Comparison of ENCODE assay signal across 8 cellular contexts in the genomic region with DNA sequence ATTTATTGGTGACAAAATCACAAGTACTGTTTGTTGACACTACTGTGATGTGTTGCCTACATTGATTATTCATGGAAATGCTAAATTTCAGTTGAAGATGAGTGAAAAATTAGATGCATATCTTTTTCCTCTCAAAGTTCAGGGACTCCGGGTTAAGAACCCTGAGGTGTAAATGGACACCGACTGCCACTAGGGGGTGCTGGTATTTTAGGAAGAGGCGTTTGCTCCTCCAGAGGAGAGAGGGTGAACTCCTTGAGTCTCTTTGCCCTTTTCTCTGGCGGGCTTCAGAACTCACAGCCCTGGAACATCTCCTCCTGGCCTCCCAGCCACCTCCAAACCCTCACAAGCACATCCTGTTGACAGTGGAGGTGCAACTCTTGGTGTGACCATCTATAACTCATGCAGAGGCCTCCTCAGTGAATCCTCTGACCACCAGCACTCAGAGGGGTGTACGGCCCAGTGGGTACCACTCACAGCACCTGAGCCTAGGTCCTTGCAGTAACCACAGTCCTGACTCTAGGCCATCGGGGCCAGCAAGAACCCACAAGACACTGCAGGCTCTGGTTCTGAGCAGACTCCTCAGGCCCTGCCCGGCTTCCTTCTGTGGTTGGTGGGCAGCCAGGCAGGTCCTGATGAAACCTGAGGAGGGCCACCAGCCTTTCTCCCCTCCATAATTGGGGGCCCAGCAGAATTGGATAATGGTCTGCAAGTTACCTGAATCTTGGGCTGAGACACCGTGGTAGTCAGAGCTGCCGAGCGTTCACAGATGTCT.
DNase-seq lines count a peak whose midpoint lies in the region; ATAC-seq and TF ChIP-seq lines count a peak whose summit lies in the region.

No MANE protein-coding gene starts in this region.

- no peaks in the 10 kb centered on the region for H3K27me3 Mint-ChIP-seq in effector memory CD8-positive, alpha-beta T cell

- H3K4me3 Mint-ChIP-seq in effector memory CD8-positive, alpha-beta T cell: no peak overlapping the region

- H3K9me3 Mint-ChIP-seq in effector memory CD8-positive, alpha-beta T cell: no peaks in the 10 kb centered on the region

- ATAC-seq in effector memory CD8-positive, alpha-beta T cell (replicated peaks): peak; percentile 82
- no peak for ATAC-seq in GM18505 (IDR thresholded peaks at IDR 0.05; ENCODE audit: unreplicated experiment)

- DNase-seq in NCI-H2107 (lab: John Stamatoyannopoulos, UW) (peak; percentile 2), NCI-H2107 treated with DMSO at 0.1 percent for 48 hours (lab: John Stamatoyannopoulos, UW; ENCODE audit: unreplicated experiment) (no peak), NCI-H345 treated with DMSO at 0.1 percent for 48 hours (lab: John Stamatoyannopoulos, UW; ENCODE audit: unreplicated experiment) (peak; percentile 2), middle frontal gyrus (ENCODE audit: extremely low spot score, low spot score) (peak; percentile 26)
- peak; percentile 76 to 82 for DNase-seq in activated CD4-positive, alpha-beta T cell treated with anti-CD3 and anti-CD28 coated beads, Interleukin-2, amount 50 U/mL, for 48 hours
- peak; percentile 65 to 72 (median 66) for DNase-seq in effector memory CD8-positive, alpha-beta T cell
- DNase-seq in stimulated activated CD8-positive, alpha-beta memory T cell treated with anti-CD3 and anti-CD28 coated beads, Interleukin-4, amount 100 ng/mL, for 48 hours: peak; percentile 83

- no peaks in the 10 kb centered on the region for H3K36me3 Mint-ChIP-seq in effector memory CD8-positive, alpha-beta T cell (ENCODE audit: insufficient read depth)

- H3K4me1 Mint-ChIP-seq in effector memory CD8-positive, alpha-beta T cell (ENCODE audit: low read depth in 2 of 2): peaks cover 3 to 10% of the 10 kb centered on the region in 2 donors

- H3K27ac Mint-ChIP-seq in effector memory CD8-positive, alpha-beta T cell: no peak overlapping the region

- TF ChIP-seq POLR2A in GM18505 (IDR thresholded peaks at IDR 0.05; ENCODE audit: borderline replicate concordance, extremely low read depth, insufficient read depth, insufficient read length): no peak
